ENCODE assay signal across 8 cellular contexts in the genomic region with DNA sequence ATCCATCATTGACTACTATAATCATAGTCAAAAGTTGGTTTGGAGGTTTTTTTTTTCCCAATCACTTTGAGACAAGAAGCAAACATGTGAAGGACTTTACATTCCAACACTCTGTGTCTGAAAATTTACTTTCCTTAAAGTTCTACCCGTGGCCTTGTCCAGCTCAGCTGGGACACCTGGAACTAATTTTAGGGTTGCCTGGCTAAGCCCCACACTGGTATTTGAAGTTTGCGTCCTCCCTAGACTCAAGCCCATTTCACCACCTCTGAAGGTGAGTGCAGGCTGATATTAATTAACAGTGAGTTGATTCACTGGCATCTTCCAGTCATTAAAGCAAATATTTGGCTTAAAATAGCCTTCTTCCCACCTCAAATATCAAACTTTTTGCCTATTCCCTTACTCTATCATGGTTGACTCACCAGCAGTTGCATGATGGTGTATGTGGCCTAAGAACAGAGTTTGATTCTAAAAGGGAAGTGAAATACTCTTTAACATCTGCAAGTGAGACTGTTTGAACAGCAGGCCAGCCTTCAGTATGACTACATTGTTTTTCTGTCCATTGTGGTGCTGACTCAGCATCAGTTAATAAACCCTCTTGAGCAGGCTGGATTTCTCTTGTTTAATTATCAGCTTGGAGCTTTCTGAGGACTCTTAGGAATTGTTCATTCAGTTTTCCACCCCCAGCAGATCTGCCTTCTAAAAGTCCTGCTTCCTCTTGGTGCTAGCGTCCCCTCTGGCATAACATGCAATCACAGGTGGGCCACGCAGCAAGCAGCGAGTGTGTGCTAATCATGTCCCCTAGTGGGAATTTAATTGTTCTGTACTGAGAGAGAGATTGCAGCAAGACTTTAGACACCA. TPM values are rescaled to one million over a fixed set of nuclear protein-coding genes. Genes with fewer than 3 reads are reported as not detected.
DNase-seq lines count a peak whose midpoint lies in the region; ATAC-seq and TF ChIP-seq lines count a peak whose summit lies in the region.

No MANE protein-coding gene starts in this region.

- DNase-seq in D341Med (ENCODE audit: low spot score) (peak; percentile 67), NCI-H510A (lab: John Stamatoyannopoulos, UW) (peak; percentile 70), ascending aorta (ENCODE audit: low spot score in 2 of 2) (no peak), kidney glomerular epithelial cell (lab: John Stamatoyannopoulos, UW) (peak; percentile 71), NCI-H146 (lab: John Stamatoyannopoulos, UW) (no peak)
- no peak for DNase-seq in effector CD4-positive, alpha-beta T cell

- ATAC-seq in GM18909 (IDR thresholded peaks at IDR 0.05; ENCODE audit: poor library complexity, unreplicated experiment) (peak; percentile 72), HG03066 (IDR thresholded peaks at IDR 0.05; ENCODE audit: low read depth, unreplicated experiment) (peak; percentile 73)

- intact Hi-C loops in ascending aorta (cut with DNase I) = loop anchor here (10.0 kb wide), 1 partner anchor 600 kb away; no protein-coding TSS in a partner anchor

- H3K4me3 ChIP-seq in ascending aorta = no peak overlapping the region

- no peaks in the 10 kb centered on the region for H3K9me3 ChIP-seq in ascending aorta

- no peak overlapping the region for H3K27ac ChIP-seq in ascending aorta

- no peaks in the 10 kb centered on the region for H3K36me3 ChIP-seq in ascending aorta

- peak in 2 of 3 experiments; percentile 10 to 22 for TF ChIP-seq CTCF in ascending aorta (IDR thresholded peaks at IDR 0.05)

- no peaks in the 10 kb centered on the region for H3K27me3 ChIP-seq in ascending aorta

- peaks cover 3 to 6% of the 10 kb centered on the region in 2 donors for H3K4me1 ChIP-seq in ascending aorta

RNA-seq across cellular contexts. Expression of a gene that starts 1.8 kb away (rescaled TPM):
- 0.21 TPM for total RNA-seq in ascending aorta

Comparison
In these comparisons a context has a peak if more than half of its experiments do, and no peak if none do; other contexts are left out.
1. DNase-seq: peak in D341Med (single experiment), NCI-H510A (single experiment) and kidney glomerular epithelial cell (single experiment); none in ascending aorta (0 of 2), NCI-H146 (single experiment) and effector CD4-positive, alpha-beta T cell (single experiment).